Comparison of ENCODE assay signal across 11 cellular contexts in genomic region chr3:72329354-72329753, GRCh38.
DNase-seq lines count a peak whose midpoint lies in the region; ATAC-seq and TF ChIP-seq lines count a peak whose summit lies in the region.
"Had no signal": no experiment of that assay in that cellular context is flagged by ENCODE, and none has a peak within 500 bp of the region (broad histone marks: within the 10 kb centered on the region; RNA-seq: fewer than 3 reads in every experiment).

No MANE protein-coding gene starts in this region.

- H3K27me3 ChIP-seq in foreskin keratinocyte (peaks cover 22% of the 10 kb centered on the region), vagina (no peaks in the 10 kb centered on the region)

- no peak for TF ChIP-seq POLR2A in vagina (IDR thresholded peaks at IDR 0.05)

- no peaks in the 10 kb centered on the region for H3K9me3 ChIP-seq in vagina

- H3K27ac ChIP-seq in foreskin keratinocyte = no peak overlapping the region
- no peak overlapping the region for H3K27ac ChIP-seq in vagina
- H3K27ac ChIP-seq: C4-2B had no signal

- peak; percentile 16 for DNase-seq in COLO668 (lab: John Stamatoyannopoulos, UW; ENCODE audit: unreplicated experiment)
- DNase-seq in NCI-H345 (lab: John Stamatoyannopoulos, UW) = peak; percentile 77
- no peak for DNase-seq in foreskin keratinocyte
- peak in 52 of 56 donors; percentile 17 to 91 (median 66) for DNase-seq in nucleus accumbens (lab: John Stamatoyannopoulos, UW)
- no peak for DNase-seq in NCI-H526 treated with DMSO at 0.1 percent for 48 hours (lab: John Stamatoyannopoulos, UW)
- no peak for DNase-seq in T1000 (lab: John Stamatoyannopoulos, UW)
- DNase-seq in vagina (ENCODE audit: extremely low spot score in 2 of 2) = no peak
- DNase-seq: activated CD4-positive, CD25-positive, alpha-beta regulatory T cell treated with anti-CD3 and anti-CD28 coated beads, Interleukin-2, amount 50 U/mL, for 72 hours; foreskin melanocyte had no signal

- intact Hi-C loops in vagina (cut with DNase I) = no loop called here

- no peaks in the 10 kb centered on the region for H3K36me3 ChIP-seq in vagina

- no peaks in the 10 kb centered on the region for H3K4me1 ChIP-seq in foreskin keratinocyte
- peaks cover 12% of the 10 kb centered on the region for H3K4me1 ChIP-seq in vagina

- no peak overlapping the region for H3K4me3 ChIP-seq in vagina

- TF ChIP-seq CTCF in foreskin keratinocyte (conservative IDR thresholded peaks at IDR 0.05) = no peak
- TF ChIP-seq CTCF in vagina (IDR thresholded peaks at IDR 0.05) = no peak

- ATAC-seq in foreskin keratinocyte = peak; percentile 12
- ATAC-seq in GM21723 (IDR thresholded peaks at IDR 0.05; ENCODE audit: unreplicated experiment) = no peak

Comparison
In these comparisons a context has a peak if more than half of its experiments do, and no peak if none do; other contexts are left out.
1. DNase-seq: peak in COLO668 (single experiment), NCI-H345 (single experiment) and nucleus accumbens (52 of 56); none in foreskin keratinocyte (0 of 2), NCI-H526 treated with DMSO at 0.1 percent for 48 hours (single experiment), T1000 (single experiment) and vagina (0 of 2).